14 cellular contexts compared by ENCODE assay signal in the genomic region with DNA sequence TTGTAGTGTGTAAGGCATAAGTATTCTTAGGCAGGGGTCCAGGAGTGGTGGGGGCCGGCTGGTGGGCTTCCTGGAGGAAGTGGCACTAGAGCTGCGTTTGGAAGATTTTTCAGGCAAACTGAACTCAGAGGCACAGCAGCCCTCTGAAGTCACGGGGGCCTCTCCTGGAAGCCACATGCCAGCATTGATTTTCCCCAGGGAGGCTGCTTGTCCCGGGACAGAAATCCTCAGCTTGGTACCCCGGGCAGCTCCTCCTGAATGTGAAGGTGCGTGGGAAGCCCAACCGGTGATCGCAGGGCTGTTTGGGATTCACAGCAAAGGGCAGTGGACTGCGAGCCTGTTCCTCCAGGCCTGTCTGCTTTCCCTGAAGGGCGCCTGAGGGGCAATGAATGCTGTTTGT. TPM values are rescaled to one million over a fixed set of nuclear protein-coding genes. Genes with fewer than 3 reads are reported as not detected.
DNase-seq lines count a peak whose midpoint lies in the region; ATAC-seq and TF ChIP-seq lines count a peak whose summit lies in the region.
"Had no signal": no experiment of that assay in that cellular context is flagged by ENCODE, and none has a peak within 500 bp of the region (broad histone marks: within the 10 kb centered on the region; RNA-seq: fewer than 3 reads in every experiment).

No MANE protein-coding gene starts in this region.

- H3K27ac ChIP-seq in heart right ventricle (peak overlapping the region in 7 of 10 donors; percentile 26 to 67 (median 53)), right cardiac atrium (ENCODE audit: low read length) (no peak overlapping the region), mesendoderm (ENCODE audit: low read depth, low read length) (no peak overlapping the region), subcutaneous abdominal adipose tissue (ENCODE audit: low read depth, low read length) (peak overlapping the region; percentile 60), RWPE1 (no peak overlapping the region)
- H3K27ac ChIP-seq: upper lobe of right lung had no signal

- H3K9ac ChIP-seq in mesendoderm (ENCODE audit: low read length): no peak overlapping the region
- H3K9ac ChIP-seq in subcutaneous abdominal adipose tissue (ENCODE audit: low read length in 5 of 5): peak overlapping the region in 3 of 5 donors; percentile 9 to 60 (median 59)

- H4K5ac ChIP-seq in mesendoderm (ENCODE audit: low read length): no peak overlapping the region

- no peak overlapping the region for H3K23ac ChIP-seq in mesendoderm (ENCODE audit: low read length)

- no peak overlapping the region for H3K4me2 ChIP-seq in mesendoderm (ENCODE audit: low read length)

- H2BK5ac ChIP-seq in mesendoderm (ENCODE audit: low read length): no peak overlapping the region

- peak overlapping the region; percentile 17 for H3K56ac ChIP-seq in mesendoderm (ENCODE audit: low read length)

- H2BK120ac ChIP-seq in mesendoderm (ENCODE audit: low read depth, low read length): no peak overlapping the region

- DNase-seq in heart right ventricle (no peak), right cardiac atrium (no peak), mesendoderm (no peak), RWPE1 (ENCODE audit: low spot score) (no peak), NCI-H1048 (lab: John Stamatoyannopoulos, UW) (no peak)
- DNase-seq in activated T-helper 2 cell treated with anti-CD3 and anti-CD28 coated beads, Interferon-gamma antibody, Interleukin-2, Interleukin-4, amounts not matched to agents 10 μg/mL and 5 μg/mL and 100 μg/mL, durations not matched to agents 14 hours and 24 hours and 36 hours (ENCODE audit: low spot score): no peak
- no peak for DNase-seq in activated CD4-positive, CD25-positive, alpha-beta regulatory T cell treated with anti-CD3 and anti-CD28 coated beads, Interleukin-2, amount 50 U/mL, for 72 hours
- DNase-seq: DND-41; NCI-H146; stimulated activated CD4-positive, alpha-beta T cell treated with anti-CD3 and anti-CD28 coated beads, Interleukin-1b, Interleukin-23, amount 100 ng/mL, for 48 hours; stimulated activated CD8-positive, alpha-beta memory T cell treated with anti-CD3 and anti-CD28 coated beads, Interleukin-4, amount 100 ng/mL, for 48 hours; T1000; upper lobe of right lung had no signal

- POLR2A ChIA-PET in RWPE1 (lab: Yijun Ruan, JAX; ENCODE audit: low non-redundant PET): no interaction called here

- no peak for TF ChIP-seq CTCF in heart right ventricle (IDR thresholded peaks at IDR 0.05)
- no peak for TF ChIP-seq CTCF in RWPE1 (conservative IDR thresholded peaks at IDR 0.05; ENCODE audit: low read depth)

- peaks cover 22% of the 10 kb centered on the region for H3K36me3 Mint-ChIP-seq in activated T-helper 2 cell treated with anti-CD3 and anti-CD28 coated beads, Interferon-gamma antibody, Interleukin-2, Interleukin-4, amounts not matched to agents 10 μg/mL and 5 μg/mL and 100 μg/mL, durations not matched to agents 14 hours and 24 hours and 36 hours (ENCODE audit: low read depth)

- peaks cover 30% of the 10 kb centered on the region for H3K79me2 ChIP-seq in mesendoderm (ENCODE audit: control insufficient read depth, insufficient read depth, low read length)

- H3K4ac ChIP-seq in mesendoderm (ENCODE audit: low read depth, low read length): no peak overlapping the region

- ATAC-seq in heart right ventricle (no peak), right cardiac atrium (no peak)
- ATAC-seq: upper lobe of right lung had no signal

- H3K79me1 ChIP-seq in mesendoderm (ENCODE audit: low read length): no peaks in the 10 kb centered on the region

- H2BK15ac ChIP-seq in mesendoderm (replicated peaks; ENCODE audit: low read depth): no peak overlapping the region

- H3K4me1 ChIP-seq in heart right ventricle (peaks cover 3 to 48% (median 36%) of the 10 kb centered on the region in 9 donors), right cardiac atrium (ENCODE audit: control insufficient read depth, insufficient read depth, low read length) (peaks cover 11% of the 10 kb centered on the region), mesendoderm (ENCODE audit: control insufficient read depth, low read depth, low read length) (peaks cover 3% of the 10 kb centered on the region), subcutaneous abdominal adipose tissue (ENCODE audit: control insufficient read depth in 5 of 5, insufficient read depth in 5 of 5, low read length in 5 of 5) (peaks cover 7 to 39% (median 35%) of the 10 kb centered on the region in 5 donors)

- no peak overlapping the region for H3K18ac ChIP-seq in mesendoderm (ENCODE audit: low read length)

- H3K27me3 ChIP-seq in heart right ventricle: no peaks in the 10 kb centered on the region
- no peaks in the 10 kb centered on the region for H3K27me3 ChIP-seq in right cardiac atrium (ENCODE audit: control insufficient read depth, insufficient read depth)
- H3K27me3 ChIP-seq in mesendoderm (ENCODE audit: insufficient read depth, low read length, poor library complexity): no peaks in the 10 kb centered on the region
- no peaks in the 10 kb centered on the region for H3K27me3 ChIP-seq in subcutaneous abdominal adipose tissue (ENCODE audit: control insufficient read depth in 5 of 5, insufficient read depth in 4 of 5, low read length in 5 of 5)

- H3K27me3 Mint-ChIP-seq in activated T-helper 2 cell treated with anti-CD3 and anti-CD28 coated beads, Interferon-gamma antibody, Interleukin-2, Interleukin-4, amounts not matched to agents 10 μg/mL and 5 μg/mL and 100 μg/mL, durations not matched to agents 14 hours and 24 hours and 36 hours (ENCODE audit: low read depth): peaks cover 25% of the 10 kb centered on the region

- H3K4me1 Mint-ChIP-seq in activated T-helper 2 cell treated with anti-CD3 and anti-CD28 coated beads, Interferon-gamma antibody, Interleukin-2, Interleukin-4, amounts not matched to agents 10 μg/mL and 5 μg/mL and 100 μg/mL, durations not matched to agents 14 hours and 24 hours and 36 hours (ENCODE audit: low read depth): peaks cover 24% of the 10 kb centered on the region

- 51 to 52% methylated on average over 10 of the region's 10 CpGs for WGBS in heart right ventricle, 2 donors
- WGBS in right cardiac atrium: 49% methylated on average over 10 of the region's 10 CpGs
- no CpG with 5 or more reads among the region's 10 CpGs for WGBS in mesendoderm (ENCODE audit: extremely low coverage, insufficient coverage, low lambda C conversion rate)

- H3K27ac Mint-ChIP-seq in activated T-helper 2 cell treated with anti-CD3 and anti-CD28 coated beads, Interferon-gamma antibody, Interleukin-2, Interleukin-4, amounts not matched to agents 10 μg/mL and 5 μg/mL and 100 μg/mL, durations not matched to agents 14 hours and 24 hours and 36 hours: no peak overlapping the region

- no peak overlapping the region for H3K4me3 ChIP-seq in heart right ventricle
- no peak overlapping the region for H3K4me3 ChIP-seq in right cardiac atrium (ENCODE audit: low read length)
- no peak overlapping the region for H3K4me3 ChIP-seq in mesendoderm (ENCODE audit: low read length)
- peak overlapping the region in 1 of 5 donors; percentile 10 for H3K4me3 ChIP-seq in subcutaneous abdominal adipose tissue (ENCODE audit: low read depth in 1 of 5, low read length in 5 of 5)
- H3K4me3 ChIP-seq: upper lobe of right lung had no signal

- intact Hi-C loops in heart right ventricle (cut with DNase I): no loop called here
- intact Hi-C loops in right cardiac atrium (cut with DNase I): no loop called here
- intact Hi-C loops in activated T-helper 2 cell treated with anti-CD3 and anti-CD28 coated beads, Interferon-gamma antibody, Interleukin-2, Interleukin-4, amounts not matched to agents 10 μg/mL and 5 μg/mL and 100 μg/mL, durations not matched to agents 14 hours and 24 hours and 36 hours (cut with micrococcal nuclease): loop anchor here (5.0 to 10.0 kb wide), 4 partner anchors 528 to 1977 kb away; partner anchors contain the start of genes E2F6, KIDINS220, LPIN1 and ROCK2

- H3K36me3 ChIP-seq in heart right ventricle (no peaks in the 10 kb centered on the region), mesendoderm (ENCODE audit: control insufficient read depth, insufficient read depth, low read length) (no peaks in the 10 kb centered on the region), subcutaneous abdominal adipose tissue (ENCODE audit: control insufficient read depth in 5 of 5, insufficient read depth in 5 of 5, low read length in 5 of 5) (no peaks in the 10 kb centered on the region)
- H3K36me3 ChIP-seq: upper lobe of right lung had no signal

- H3K4me3 Mint-ChIP-seq in activated T-helper 2 cell treated with anti-CD3 and anti-CD28 coated beads, Interferon-gamma antibody, Interleukin-2, Interleukin-4, amounts not matched to agents 10 μg/mL and 5 μg/mL and 100 μg/mL, durations not matched to agents 14 hours and 24 hours and 36 hours (ENCODE audit: low read depth): peak overlapping the region; percentile 54

- no peak overlapping the region for H4K8ac ChIP-seq in mesendoderm (ENCODE audit: low read depth, low read length)

- H3K9me3 ChIP-seq in heart right ventricle (no peaks in the 10 kb centered on the region), right cardiac atrium (ENCODE audit: control insufficient read depth, low read length) (no peaks in the 10 kb centered on the region), subcutaneous abdominal adipose tissue (ENCODE audit: control insufficient read depth in 5 of 5, low read length in 5 of 5) (no peaks in the 10 kb centered on the region)
- H3K9me3 ChIP-seq: upper lobe of right lung had no signal

- no peak overlapping the region for H2AK5ac ChIP-seq in mesendoderm (ENCODE audit: low read length)

- CTCF ChIA-PET in RWPE1 (lab: Yijun Ruan, JAX): interaction anchor here (0.6 to 0.7 kb wide), 2 partner anchors 18 to 318 kb away, joined by 3 read pairs; no protein-coding TSS in a partner anchor

- no peaks in the 10 kb centered on the region for H3K9me3 Mint-ChIP-seq in activated T-helper 2 cell treated with anti-CD3 and anti-CD28 coated beads, Interferon-gamma antibody, Interleukin-2, Interleukin-4, amounts not matched to agents 10 μg/mL and 5 μg/mL and 100 μg/mL, durations not matched to agents 14 hours and 24 hours and 36 hours

RNA-seq across cellular contexts. Expression of gene PDIA6, which starts 1.6 kb away (rescaled TPM):
- 100 to 1,000 TPM in 6 of 10 donors, 10 to 100 TPM in 4; 86.9 to 174 (median 107) TPM for total RNA-seq in heart right ventricle
- 100 to 1,000 TPM in 1 of 2 donors, 10 to 100 TPM in 1; 24.7 to 317 TPM for polyA plus RNA-seq in heart right ventricle
- total RNA-seq in right cardiac atrium: 100 to 1,000 TPM in 3 of 4 donors, 10 to 100 TPM in 1; 86.7 to 148 (median 133) TPM
- 75.7 TPM for polyA plus RNA-seq in right cardiac atrium
- 210 and 211 TPM in 2 replicates for total RNA-seq in activated T-helper 2 cell treated with anti-CD3 and anti-CD28 coated beads, Interferon-gamma antibody, Interleukin-2, Interleukin-4, amounts not matched to agents 10 μg/mL and 5 μg/mL and 100 μg/mL, durations not matched to agents 14 hours and 24 hours and 36 hours
- 288 TPM for polyA plus RNA-seq in mesendoderm (2013, experiment 1 of 2)
- 284 TPM for polyA plus RNA-seq in mesendoderm (2013, experiment 2 of 2)

Comparison
In these comparisons a context has a peak if more than half of its experiments do, and no peak if none do; other contexts are left out.
1. H3K27ac ChIP-seq: peak in heart right ventricle (7 of 10) and subcutaneous abdominal adipose tissue (single experiment); none in right cardiac atrium (single experiment), mesendoderm (single experiment) and RWPE1 (single experiment).